18 cellular contexts compared by ENCODE assay signal in genomic region chr6:28695671-28696537, GRCh38.
DNase-seq lines count a peak whose midpoint lies in the region; ATAC-seq and TF ChIP-seq lines count a peak whose summit lies in the region.
"Had no signal": no experiment of that assay in that cellular context is flagged by ENCODE, and none has a peak within 500 bp of the region (broad histone marks: within the 10 kb centered on the region; RNA-seq: fewer than 3 reads in every experiment).

No MANE protein-coding gene starts in this region.

- H3K27ac Mint-ChIP-seq in brain: no peak overlapping the region
- H3K27ac Mint-ChIP-seq: CD4-positive, alpha-beta T cell had no signal

- 48% methylated on average over 27 of the region's 27 CpGs for WGBS in esophagus muscularis mucosa

- TF ChIP-seq CTCF in brain (conservative IDR thresholded peaks at IDR 0.05) (no peak), esophagus muscularis mucosa (IDR thresholded peaks at IDR 0.05) (no peak)

- H3K9me3 Mint-ChIP-seq in brain: peaks cover 0 to 9% (median 3%) of the 10 kb centered on the region in 5 experiments
- H3K9me3 Mint-ChIP-seq: CD4-positive, alpha-beta T cell had no signal

- H3K4me1 Mint-ChIP-seq in brain: peaks cover 21% of the 10 kb centered on the region

- TF ChIP-seq POLR2A in esophagus muscularis mucosa (IDR thresholded peaks at IDR 0.05; ENCODE audit: low read depth): no peak

- H3K4me3 ChIP-seq in esophagus muscularis mucosa: peak overlapping the region in 1 of 4 donors; percentile 17
- H3K4me3 ChIP-seq: ascending aorta, lung, thyroid gland had no signal

- H3K27me3 ChIP-seq in esophagus muscularis mucosa: peaks cover 0 to 97% (median 12%) of the 10 kb centered on the region in 4 donors
- H3K27me3 ChIP-seq: ascending aorta, thyroid gland had no signal

- H3K36me3 Mint-ChIP-seq in brain: no peaks in the 10 kb centered on the region

- peaks cover 87% of the 10 kb centered on the region for H3K27me3 Mint-ChIP-seq in brain

- peak; percentile 19 for DNase-seq in EH (ENCODE audit: low read depth)
- DNase-seq in LHCN-M2 (ENCODE audit: low read depth): peak; percentile 64
- DNase-seq in myocyte (ENCODE audit: low read depth): peak; percentile 21
- DNase-seq in CD1c-positive myeloid dendritic cell (ENCODE audit: extremely low spot score): no peak
- no peak for DNase-seq in esophagus muscularis mucosa (ENCODE audit: extremely low spot score)
- DNase-seq: activated CD8-positive, alpha-beta memory T cell treated with anti-CD3 and anti-CD28 coated beads, Interleukin-2, amount 50 U/mL, for 4 hours; CD4-positive, alpha-beta T cell; effector CD4-positive, alpha-beta T cell; hypothalamus; NCI-H187; NCI-H526 treated with DMSO at 0.1 percent for 48 hours; Right ventricle myocardium superior; thyroid gland had no signal

- intact Hi-C loops in esophagus muscularis mucosa (cut with DNase I): loop anchor here (10.0 kb wide), 1 partner anchor 139 kb away; no protein-coding TSS in a partner anchor

- H3K4me3 Mint-ChIP-seq in brain: peak overlapping the region in 4 of 5 experiments; percentile 4 to 59 (median 31)
- H3K4me3 Mint-ChIP-seq: CD4-positive, alpha-beta T cell had no signal

- H3K27ac ChIP-seq in esophagus muscularis mucosa (replicated peaks in 1 of 4): no peak overlapping the region
- H3K27ac ChIP-seq: ascending aorta, thyroid gland had no signal

- ATAC-seq in GM18873 (IDR thresholded peaks at IDR 0.05; ENCODE audit: low FRiP score, unreplicated experiment): no peak
- ATAC-seq in GM21447 (IDR thresholded peaks at IDR 0.05; ENCODE audit: unreplicated experiment): no peak

- TF ChIP-seq EP300 in esophagus muscularis mucosa (IDR thresholded peaks at IDR 0.05): no peak

- H3K36me3 ChIP-seq in esophagus muscularis mucosa: no peaks in the 10 kb centered on the region
- H3K36me3 ChIP-seq: ascending aorta, thyroid gland had no signal

- H3K4me1 ChIP-seq in esophagus muscularis mucosa: no peaks in the 10 kb centered on the region
- H3K4me1 ChIP-seq: ascending aorta, thyroid gland had no signal

- H3K9me3 ChIP-seq in esophagus muscularis mucosa: no peaks in the 10 kb centered on the region
- H3K9me3 ChIP-seq: ascending aorta, thyroid gland had no signal

Comparison
In these comparisons a context has a peak if more than half of its experiments do, and no peak if none do; other contexts are left out.
1. DNase-seq: peak in EH (single experiment), LHCN-M2 (single experiment) and myocyte (single experiment); none in CD1c-positive myeloid dendritic cell (single experiment) and esophagus muscularis mucosa (single experiment).